ENCODE assay signal across 1 cellular context in the genomic region with DNA sequence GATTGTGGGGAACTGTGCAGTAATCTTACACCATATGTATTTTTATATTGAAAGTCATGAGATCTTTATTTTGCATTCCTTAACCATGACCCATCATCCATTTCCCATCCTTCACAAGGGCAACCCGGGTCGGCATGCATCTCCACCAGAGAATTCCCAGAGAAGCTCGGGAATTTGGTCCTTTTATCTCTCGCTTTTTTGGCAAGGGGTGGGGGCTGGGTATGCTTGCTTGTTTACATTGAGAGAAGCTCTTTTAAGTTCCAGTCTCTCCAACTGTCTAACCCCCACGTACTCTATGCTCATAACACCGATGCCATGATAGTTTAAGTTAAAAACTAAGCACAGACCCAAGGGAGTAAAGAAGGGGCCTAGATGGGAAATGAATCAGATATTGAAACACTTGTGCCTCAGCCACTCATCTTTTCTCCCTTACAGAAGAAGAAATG.
TF ChIP-seq lines count a peak whose summit lies in the region.

No MANE protein-coding gene starts in this region.

TF ChIP-seq in H1, 55 proteins besides CTCF, POLR2A, EP300 and RAD21 (continued from another document):
- TF ChIP-seq, protein P1, sequence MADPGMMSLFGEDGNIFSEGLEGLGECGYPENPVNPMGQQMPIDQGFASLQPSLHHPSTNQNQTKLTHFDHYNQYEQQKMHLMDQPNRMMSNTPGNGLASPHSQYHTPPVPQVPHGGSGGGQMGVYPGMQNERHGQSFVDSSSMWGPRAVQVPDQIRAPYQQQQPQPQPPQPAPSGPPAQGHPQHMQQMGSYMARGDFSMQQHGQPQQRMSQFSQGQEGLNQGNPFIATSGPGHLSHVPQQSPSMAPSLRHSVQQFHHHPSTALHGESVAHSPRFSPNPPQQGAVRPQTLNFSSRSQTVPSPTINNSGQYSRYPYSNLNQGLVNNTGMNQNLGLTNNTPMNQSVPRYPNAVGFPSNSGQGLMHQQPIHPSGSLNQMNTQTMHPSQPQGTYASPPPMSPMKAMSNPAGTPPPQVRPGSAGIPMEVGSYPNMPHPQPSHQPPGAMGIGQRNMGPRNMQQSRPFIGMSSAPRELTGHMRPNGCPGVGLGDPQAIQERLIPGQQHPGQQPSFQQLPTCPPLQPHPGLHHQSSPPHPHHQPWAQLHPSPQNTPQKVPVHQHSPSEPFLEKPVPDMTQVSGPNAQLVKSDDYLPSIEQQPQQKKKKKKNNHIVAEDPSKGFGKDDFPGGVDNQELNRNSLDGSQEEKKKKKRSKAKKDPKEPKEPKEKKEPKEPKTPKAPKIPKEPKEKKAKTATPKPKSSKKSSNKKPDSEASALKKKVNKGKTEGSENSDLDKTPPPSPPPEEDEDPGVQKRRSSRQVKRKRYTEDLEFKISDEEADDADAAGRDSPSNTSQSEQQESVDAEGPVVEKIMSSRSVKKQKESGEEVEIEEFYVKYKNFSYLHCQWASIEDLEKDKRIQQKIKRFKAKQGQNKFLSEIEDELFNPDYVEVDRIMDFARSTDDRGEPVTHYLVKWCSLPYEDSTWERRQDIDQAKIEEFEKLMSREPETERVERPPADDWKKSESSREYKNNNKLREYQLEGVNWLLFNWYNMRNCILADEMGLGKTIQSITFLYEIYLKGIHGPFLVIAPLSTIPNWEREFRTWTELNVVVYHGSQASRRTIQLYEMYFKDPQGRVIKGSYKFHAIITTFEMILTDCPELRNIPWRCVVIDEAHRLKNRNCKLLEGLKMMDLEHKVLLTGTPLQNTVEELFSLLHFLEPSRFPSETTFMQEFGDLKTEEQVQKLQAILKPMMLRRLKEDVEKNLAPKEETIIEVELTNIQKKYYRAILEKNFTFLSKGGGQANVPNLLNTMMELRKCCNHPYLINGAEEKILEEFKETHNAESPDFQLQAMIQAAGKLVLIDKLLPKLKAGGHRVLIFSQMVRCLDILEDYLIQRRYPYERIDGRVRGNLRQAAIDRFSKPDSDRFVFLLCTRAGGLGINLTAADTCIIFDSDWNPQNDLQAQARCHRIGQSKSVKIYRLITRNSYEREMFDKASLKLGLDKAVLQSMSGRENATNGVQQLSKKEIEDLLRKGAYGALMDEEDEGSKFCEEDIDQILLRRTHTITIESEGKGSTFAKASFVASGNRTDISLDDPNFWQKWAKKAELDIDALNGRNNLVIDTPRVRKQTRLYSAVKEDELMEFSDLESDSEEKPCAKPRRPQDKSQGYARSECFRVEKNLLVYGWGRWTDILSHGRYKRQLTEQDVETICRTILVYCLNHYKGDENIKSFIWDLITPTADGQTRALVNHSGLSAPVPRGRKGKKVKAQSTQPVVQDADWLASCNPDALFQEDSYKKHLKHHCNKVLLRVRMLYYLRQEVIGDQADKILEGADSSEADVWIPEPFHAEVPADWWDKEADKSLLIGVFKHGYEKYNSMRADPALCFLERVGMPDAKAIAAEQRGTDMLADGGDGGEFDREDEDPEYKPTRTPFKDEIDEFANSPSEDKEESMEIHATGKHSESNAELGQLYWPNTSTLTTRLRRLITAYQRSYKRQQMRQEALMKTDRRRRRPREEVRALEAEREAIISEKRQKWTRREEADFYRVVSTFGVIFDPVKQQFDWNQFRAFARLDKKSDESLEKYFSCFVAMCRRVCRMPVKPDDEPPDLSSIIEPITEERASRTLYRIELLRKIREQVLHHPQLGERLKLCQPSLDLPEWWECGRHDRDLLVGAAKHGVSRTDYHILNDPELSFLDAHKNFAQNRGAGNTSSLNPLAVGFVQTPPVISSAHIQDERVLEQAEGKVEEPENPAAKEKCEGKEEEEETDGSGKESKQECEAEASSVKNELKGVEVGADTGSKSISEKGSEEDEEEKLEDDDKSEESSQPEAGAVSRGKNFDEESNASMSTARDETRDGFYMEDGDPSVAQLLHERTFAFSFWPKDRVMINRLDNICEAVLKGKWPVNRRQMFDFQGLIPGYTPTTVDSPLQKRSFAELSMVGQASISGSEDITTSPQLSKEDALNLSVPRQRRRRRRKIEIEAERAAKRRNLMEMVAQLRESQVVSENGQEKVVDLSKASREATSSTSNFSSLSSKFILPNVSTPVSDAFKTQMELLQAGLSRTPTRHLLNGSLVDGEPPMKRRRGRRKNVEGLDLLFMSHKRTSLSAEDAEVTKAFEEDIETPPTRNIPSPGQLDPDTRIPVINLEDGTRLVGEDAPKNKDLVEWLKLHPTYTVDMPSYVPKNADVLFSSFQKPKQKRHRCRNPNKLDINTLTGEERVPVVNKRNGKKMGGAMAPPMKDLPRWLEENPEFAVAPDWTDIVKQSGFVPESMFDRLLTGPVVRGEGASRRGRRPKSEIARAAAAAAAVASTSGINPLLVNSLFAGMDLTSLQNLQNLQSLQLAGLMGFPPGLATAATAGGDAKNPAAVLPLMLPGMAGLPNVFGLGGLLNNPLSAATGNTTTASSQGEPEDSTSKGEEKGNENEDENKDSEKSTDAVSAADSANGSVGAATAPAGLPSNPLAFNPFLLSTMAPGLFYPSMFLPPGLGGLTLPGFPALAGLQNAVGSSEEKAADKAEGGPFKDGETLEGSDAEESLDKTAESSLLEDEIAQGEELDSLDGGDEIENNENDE (IDR thresholded peaks at IDR 0.05; ENCODE audit: insufficient replicate concordance, low read length), result no peak
- TF ChIP-seq, protein P2, sequence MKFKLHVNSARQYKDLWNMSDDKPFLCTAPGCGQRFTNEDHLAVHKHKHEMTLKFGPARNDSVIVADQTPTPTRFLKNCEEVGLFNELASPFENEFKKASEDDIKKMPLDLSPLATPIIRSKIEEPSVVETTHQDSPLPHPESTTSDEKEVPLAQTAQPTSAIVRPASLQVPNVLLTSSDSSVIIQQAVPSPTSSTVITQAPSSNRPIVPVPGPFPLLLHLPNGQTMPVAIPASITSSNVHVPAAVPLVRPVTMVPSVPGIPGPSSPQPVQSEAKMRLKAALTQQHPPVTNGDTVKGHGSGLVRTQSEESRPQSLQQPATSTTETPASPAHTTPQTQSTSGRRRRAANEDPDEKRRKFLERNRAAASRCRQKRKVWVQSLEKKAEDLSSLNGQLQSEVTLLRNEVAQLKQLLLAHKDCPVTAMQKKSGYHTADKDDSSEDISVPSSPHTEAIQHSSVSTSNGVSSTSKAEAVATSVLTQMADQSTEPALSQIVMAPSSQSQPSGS (IDR thresholded peaks at IDR 0.05; ENCODE audit: low read length), result no peak
- TF ChIP-seq TAF7 (optimal IDR thresholded peaks at IDR 0.05; ENCODE audit: borderline replicate concordance, low read depth, low read length) (no peak), KDM5A (IDR thresholded peaks at IDR 0.05; ENCODE audit: low read length) (no peak), NRF1 (IDR thresholded peaks at IDR 0.05; ENCODE audit: low read depth, low read length) (no peak), KDM4A (IDR thresholded peaks at IDR 0.05; ENCODE audit: low read depth, low read length, severe bottlenecking) (no peak), TAF1 (IDR thresholded peaks at IDR 0.05; ENCODE audit: low read depth, low read length) (no peak), RNF2 (IDR thresholded peaks at IDR 0.05; ENCODE audit: borderline replicate concordance, low read depth, low read length, missing control alignments, poor library complexity, severe bottlenecking) (no peak), ZNF274 (IDR thresholded peaks at IDR 0.05; ENCODE audit: borderline replicate concordance, extremely low read depth, low read length) (no peak)
- TF ChIP-seq, protein P3, sequence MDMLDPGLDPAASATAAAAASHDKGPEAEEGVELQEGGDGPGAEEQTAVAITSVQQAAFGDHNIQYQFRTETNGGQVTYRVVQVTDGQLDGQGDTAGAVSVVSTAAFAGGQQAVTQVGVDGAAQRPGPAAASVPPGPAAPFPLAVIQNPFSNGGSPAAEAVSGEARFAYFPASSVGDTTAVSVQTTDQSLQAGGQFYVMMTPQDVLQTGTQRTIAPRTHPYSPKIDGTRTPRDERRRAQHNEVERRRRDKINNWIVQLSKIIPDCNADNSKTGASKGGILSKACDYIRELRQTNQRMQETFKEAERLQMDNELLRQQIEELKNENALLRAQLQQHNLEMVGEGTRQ (IDR thresholded peaks at IDR 0.05; ENCODE audit: low read length), result no peak
TF ChIP-seq in H1: peak in this region for 0.
